ENCODE assay signal across 24 cellular contexts in the genomic region with DNA sequence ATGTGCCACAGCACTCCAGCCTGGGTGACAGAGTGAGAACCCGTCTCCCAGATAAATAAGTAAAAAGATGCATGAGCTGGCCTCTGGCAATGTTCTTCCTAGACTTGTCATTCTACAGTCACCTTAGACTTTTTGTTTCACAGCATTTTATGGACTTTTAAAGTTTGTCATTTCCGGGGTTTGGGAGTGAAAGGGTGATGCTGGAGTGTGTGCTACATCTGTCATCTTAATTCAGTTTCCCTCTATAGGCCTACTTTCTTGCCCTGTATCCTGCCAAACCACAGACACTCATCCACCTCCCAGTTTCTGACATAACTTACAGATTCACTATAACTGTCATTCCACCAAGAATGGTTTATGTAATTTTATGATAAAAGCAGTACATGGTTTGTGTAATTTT.
DNase-seq lines count a peak whose midpoint lies in the region; ATAC-seq and TF ChIP-seq lines count a peak whose summit lies in the region.
"Had no signal": no experiment of that assay in that cellular context is flagged by ENCODE, and none has a peak within 500 bp of the region (broad histone marks: within the 10 kb centered on the region; RNA-seq: fewer than 3 reads in every experiment).

No MANE protein-coding gene starts in this region.

- H3K4me3 ChIP-seq in coronary artery (no peak overlapping the region), trophoblast cell (ENCODE audit: low read depth, low read length) (no peak overlapping the region)
- H3K4me3 ChIP-seq: BLaER1 treated with 17β-estradiol and CSF1 and Interleukin-3, amounts not matched to agents 10 nM and 100 nM had no signal

- peaks cover 0 to 4% of the 10 kb centered on the region in 2 experiments for H3K4me1 ChIP-seq in trophoblast cell (ENCODE audit: control insufficient read depth in 1 of 2, insufficient read depth in 2 of 2, low read length in 2 of 2)

- TF ChIP-seq CTCF in coronary artery (IDR thresholded peaks at IDR 0.05) = no peak

- no peaks in the 10 kb centered on the region for H3K27me3 ChIP-seq in trophoblast cell (ENCODE audit: insufficient read depth, low read length)
- H3K27me3 ChIP-seq: BLaER1 treated with 17β-estradiol and CSF1 and Interleukin-3, amounts not matched to agents 10 nM and 100 nM had no signal

- H2BK120ac ChIP-seq in trophoblast cell (ENCODE audit: insufficient read depth, low read length, poor library complexity) = no peak overlapping the region

- ATAC-seq in activated CD4-positive, alpha-beta T cell treated with anti-CD3 and anti-CD28 coated beads for 36 hours = peak; percentile 68

- POLR2A ChIA-PET in activated CD4-positive, alpha-beta T cell treated with anti-CD3 and anti-CD28 coated beads for 36 hours (lab: Charles Lee) = no interaction called here

- no peak overlapping the region for H4K8ac ChIP-seq in trophoblast cell (ENCODE audit: low read depth, low read length)

- no peak overlapping the region for H4K12ac ChIP-seq in trophoblast cell (ENCODE audit: low read depth, low read length)

- H3K27ac ChIP-seq in coronary artery (no peak overlapping the region), trophoblast cell (ENCODE audit: low read depth, low read length) (no peak overlapping the region)
- H3K27ac ChIP-seq: 22Rv1; BLaER1 treated with 17β-estradiol and CSF1 and Interleukin-3, amounts not matched to agents 10 nM and 100 nM; HL-60 had no signal

- H3K27ac Mint-ChIP-seq in activated CD4-positive, alpha-beta T cell treated with anti-CD3 and anti-CD28 coated beads for 36 hours = no peak overlapping the region

- H2AK5ac ChIP-seq in trophoblast cell (ENCODE audit: low read length) = no peak overlapping the region

- H4K91ac ChIP-seq in trophoblast cell (ENCODE audit: low read depth, low read length) = peak overlapping the region; percentile 11

- H3K4me1 Mint-ChIP-seq in activated CD4-positive, alpha-beta T cell treated with anti-CD3 and anti-CD28 coated beads for 36 hours = peaks cover 5% of the 10 kb centered on the region

- no peaks in the 10 kb centered on the region for H3K9me3 Mint-ChIP-seq in activated CD4-positive, alpha-beta T cell treated with anti-CD3 and anti-CD28 coated beads for 36 hours (ENCODE audit: low read depth)
- H3K9me3 Mint-ChIP-seq: CD4-positive, alpha-beta memory T cell had no signal

- no peaks in the 10 kb centered on the region for H3K27me3 Mint-ChIP-seq in activated CD4-positive, alpha-beta T cell treated with anti-CD3 and anti-CD28 coated beads for 36 hours
- H3K27me3 Mint-ChIP-seq: CD4-positive, alpha-beta memory T cell had no signal

- H3K36me3 ChIP-seq in trophoblast cell (ENCODE audit: control insufficient read depth in 1 of 2, insufficient read depth in 2 of 2, low read length in 2 of 2) = no peaks in the 10 kb centered on the region
- H3K36me3 ChIP-seq: BLaER1 treated with 17β-estradiol and CSF1 and Interleukin-3, amounts not matched to agents 10 nM and 100 nM had no signal

- H3K4me3 Mint-ChIP-seq in activated CD4-positive, alpha-beta T cell treated with anti-CD3 and anti-CD28 coated beads for 36 hours = no peak overlapping the region
- H3K4me3 Mint-ChIP-seq: CD4-positive, alpha-beta memory T cell had no signal

- H3K14ac ChIP-seq in trophoblast cell (ENCODE audit: low read length) = no peak overlapping the region

- no peaks in the 10 kb centered on the region for H3K79me2 ChIP-seq in trophoblast cell (ENCODE audit: control insufficient read depth, insufficient read depth, low read length, poor library complexity)

- no CpG with 5 or more reads among the region's 2 CpGs for WGBS in trophoblast cell (ENCODE audit: extremely low coverage, insufficient coverage, insufficient read length)

- CTCF ChIA-PET in activated CD4-positive, alpha-beta T cell treated with anti-CD3 and anti-CD28 coated beads for 36 hours (lab: Charles Lee) = interaction anchor here (0.6 to 4.5 kb wide), 7 partner anchors 7 to 237 kb away, joined by 3 to 36 read pairs (median 4); no protein-coding TSS in a partner anchor

- no peak overlapping the region for H2BK12ac ChIP-seq in trophoblast cell (ENCODE audit: low read length)

- no peak overlapping the region for H2BK5ac ChIP-seq in trophoblast cell (ENCODE audit: low read depth, low read length, poor library complexity)

- no peak overlapping the region for H3K18ac ChIP-seq in trophoblast cell (ENCODE audit: low read length)

- H3K23ac ChIP-seq in trophoblast cell (ENCODE audit: low read length) = no peak overlapping the region

- DNase-seq in activated CD4-positive, alpha-beta T cell treated with anti-CD3 and anti-CD28 coated beads for 36 hours = no peak
- no peak for DNase-seq in activated CD4-positive, alpha-beta T cell treated with anti-CD3 and anti-CD28 coated beads for 4 hours
- DNase-seq in HT1080 (ENCODE audit: low read depth) (peak; percentile 6), coronary artery (ENCODE audit: low spot score) (peak; percentile 16), trophoblast cell (no peak), HK-2 (ENCODE audit: unreplicated experiment) (no peak), DMS 273 treated with DMSO at 0.1 percent for 48 hours (lab: John Stamatoyannopoulos, UW) (no peak), NAMALWA (ENCODE audit: low spot score) (no peak)
- DNase-seq: ACHN; Caco-2; CD4-positive, alpha-beta memory T cell; DND-41; KG1; NCI-H1105; NCI-H2081; NCI-H2171; NCI-H345; NCI-H524; NCI-H774; OCI-M1; SHP77 had no signal

- intact Hi-C loops in activated CD4-positive, alpha-beta T cell treated with anti-CD3 and anti-CD28 coated beads for 36 hours (cut with DNase I, micrococcal nuclease) = no loop called here

- no peak overlapping the region for H3K4me2 ChIP-seq in trophoblast cell (ENCODE audit: low read length)
- H3K4me2 ChIP-seq: BLaER1 treated with 17β-estradiol and CSF1 and Interleukin-3, amounts not matched to agents 10 nM and 100 nM had no signal

- H3K9ac ChIP-seq in trophoblast cell (ENCODE audit: low read length) = no peak overlapping the region
- H3K9ac ChIP-seq: BLaER1 treated with 17β-estradiol and CSF1 and Interleukin-3, amounts not matched to agents 10 nM and 100 nM had no signal

- no peaks in the 10 kb centered on the region for H3K36me3 Mint-ChIP-seq in activated CD4-positive, alpha-beta T cell treated with anti-CD3 and anti-CD28 coated beads for 36 hours (ENCODE audit: low read depth)

- peaks cover 17% of the 10 kb centered on the region for H3K79me1 ChIP-seq in trophoblast cell (ENCODE audit: low read length)

- H2AFZ ChIP-seq in trophoblast cell (ENCODE audit: insufficient read depth, low read length, poor library complexity) = no peak overlapping the region

- no peak overlapping the region for H3K4ac ChIP-seq in trophoblast cell (ENCODE audit: low read depth, low read length)

- no peaks in the 10 kb centered on the region for H3K9me3 ChIP-seq in trophoblast cell (ENCODE audit: insufficient read depth, low read depth, low read length)
- H3K9me3 ChIP-seq: BLaER1 treated with 17β-estradiol and CSF1 and Interleukin-3, amounts not matched to agents 10 nM and 100 nM; Caco-2 had no signal

Comparison
In these comparisons a context has a peak if more than half of its experiments do, and no peak if none do; other contexts are left out.
1. DNase-seq: peak in HT1080 (single experiment) and coronary artery (single experiment); none in activated CD4-positive, alpha-beta T cell treated with anti-CD3 and anti-CD28 coated beads for 36 hours (single experiment), activated CD4-positive, alpha-beta T cell treated with anti-CD3 and anti-CD28 coated beads for 4 hours (0 of 2), trophoblast cell (0 of 2), HK-2 (single experiment), DMS 273 treated with DMSO at 0.1 percent for 48 hours (single experiment) and NAMALWA (single experiment).